9 cellular contexts compared by ENCODE assay signal in genomic region chr11:133980665-133981064, GRCh38. TPM values are rescaled to one million over a fixed set of nuclear protein-coding genes. Genes with fewer than 3 reads are reported as not detected.
"Had no signal": no experiment of that assay in that cellular context is flagged by ENCODE, and none has a peak within 500 bp of the region (broad histone marks: within the 10 kb centered on the region; RNA-seq: fewer than 3 reads in every experiment).

No MANE protein-coding gene starts in this region.

- H3K36me3 ChIP-seq: HAP-1 had no signal

- H3K4me3 Mint-ChIP-seq: HFFc6 had no signal

- H3K27ac Mint-ChIP-seq: HFFc6, IgD-negative memory B cell had no signal

- H3K4me3 ChIP-seq: GM23248, HAP-1 had no signal

- DNase-seq: GM23248, GOT3, H7, HFFc6 had no signal

- H3K4me1 ChIP-seq: HAP-1 had no signal

- H3K36me3 Mint-ChIP-seq: IgD-negative memory B cell had no signal

- FAIRE-seq: HepG2 had no signal

- H3K27ac ChIP-seq: GM23248, HL-60 had no signal

- ATAC-seq: HCT116, HepG2 had no signal

- H3K9me3 Mint-ChIP-seq: HFFc6, IgD-negative memory B cell had no signal

- H3K9me3 ChIP-seq: HAP-1 had no signal

- H3K9ac ChIP-seq: GM23248 had no signal

RNA-seq across cellular contexts. Expression of gene IGSF9B, which starts 23.9 kb away (rescaled TPM):
- total RNA-seq: GM23248, HepG2, HFFc6 had no signal
- polyA plus RNA-seq: HepG2, IgD-negative memory B cell had no signal
